Comparison of ENCODE assay signal across 16 cellular contexts in genomic region chr1:245370905-245371581, GRCh38.
DNase-seq lines count a peak whose midpoint lies in the region; ATAC-seq and TF ChIP-seq lines count a peak whose summit lies in the region.
"Had no signal": no experiment of that assay in that cellular context is flagged by ENCODE, and none has a peak within 500 bp of the region (broad histone marks: within the 10 kb centered on the region; RNA-seq: fewer than 3 reads in every experiment).

No MANE protein-coding gene starts in this region.

- H3K4me1 ChIP-seq in BLaER1, result peaks cover 18% of the 10 kb centered on the region
- H3K4me1 ChIP-seq in adrenal gland (replicated peaks in 1 of 2), result no peaks in the 10 kb centered on the region
- H3K4me1 ChIP-seq: foreskin keratinocyte had no signal

- H3K36me3 Mint-ChIP-seq in activated CD4-positive, alpha-beta T cell treated with anti-CD3 and anti-CD28 coated beads for 36 hours (ENCODE audit: low read depth), result no peaks in the 10 kb centered on the region
- H3K36me3 Mint-ChIP-seq in activated CD4-positive, alpha-beta memory T cell treated with anti-CD3 and anti-CD28 coated beads for 36 hours, result no peaks in the 10 kb centered on the region
- H3K36me3 Mint-ChIP-seq: activated naive CD4-positive, alpha-beta T cell treated with anti-CD3 and anti-CD28 coated beads, Interleukin-2, amount 50 U/mL, for 24 hours had no signal

- H3K27ac ChIP-seq in BLaER1, result peak overlapping the region; percentile 36; the same call in 1 of the 2 replicates
- H3K27ac ChIP-seq in adrenal gland, result no peak overlapping the region
- H3K27ac ChIP-seq: foreskin keratinocyte, HL-60, VCaP had no signal

- H3K9ac ChIP-seq in BLaER1, result no peak overlapping the region

- H3K27me3 ChIP-seq in BLaER1 (no peaks in the 10 kb centered on the region), adrenal gland (no peaks in the 10 kb centered on the region)
- H3K27me3 ChIP-seq: foreskin keratinocyte had no signal

- no peaks in the 10 kb centered on the region for H3K4me1 Mint-ChIP-seq in activated CD4-positive, alpha-beta T cell treated with anti-CD3 and anti-CD28 coated beads for 36 hours
- H3K4me1 Mint-ChIP-seq in activated CD4-positive, alpha-beta memory T cell treated with anti-CD3 and anti-CD28 coated beads for 36 hours (ENCODE audit: low read depth), result no peaks in the 10 kb centered on the region
- H3K4me1 Mint-ChIP-seq: activated naive CD4-positive, alpha-beta T cell treated with anti-CD3 and anti-CD28 coated beads, Interleukin-2, amount 50 U/mL, for 24 hours had no signal

- no peaks in the 10 kb centered on the region for H3K36me3 ChIP-seq in BLaER1
- H3K36me3 ChIP-seq in adrenal gland (replicated peaks in 1 of 2), result no peaks in the 10 kb centered on the region

- H3K27me3 Mint-ChIP-seq in activated CD4-positive, alpha-beta T cell treated with anti-CD3 and anti-CD28 coated beads for 36 hours, result no peaks in the 10 kb centered on the region
- H3K27me3 Mint-ChIP-seq in activated CD4-positive, alpha-beta memory T cell treated with anti-CD3 and anti-CD28 coated beads for 36 hours, result peaks cover under 1% of the 10 kb centered on the region
- H3K27me3 Mint-ChIP-seq: activated naive CD4-positive, alpha-beta T cell treated with anti-CD3 and anti-CD28 coated beads, Interleukin-2, amount 50 U/mL, for 24 hours had no signal

- no peak overlapping the region for H3K4me3 Mint-ChIP-seq in activated CD4-positive, alpha-beta T cell treated with anti-CD3 and anti-CD28 coated beads for 36 hours
- H3K4me3 Mint-ChIP-seq in activated CD4-positive, alpha-beta memory T cell treated with anti-CD3 and anti-CD28 coated beads for 36 hours, result no peak overlapping the region
- H3K4me3 Mint-ChIP-seq: activated naive CD4-positive, alpha-beta T cell treated with anti-CD3 and anti-CD28 coated beads, Interleukin-2, amount 50 U/mL, for 24 hours had no signal

- no peaks in the 10 kb centered on the region for H4K20me1 ChIP-seq in BLaER1

- peaks cover 17% of the 10 kb centered on the region for H3K9me3 ChIP-seq in BLaER1
- H3K9me3 ChIP-seq in adrenal gland (replicated peaks in 1 of 3), result no peaks in the 10 kb centered on the region

- POLR2A ChIA-PET in activated CD4-positive, alpha-beta T cell treated with anti-CD3 and anti-CD28 coated beads for 36 hours (lab: Charles Lee), result no interaction called here
- POLR2A ChIA-PET in activated CD4-positive, alpha-beta memory T cell treated with anti-CD3 and anti-CD28 coated beads for 36 hours (lab: Charles Lee), result interaction anchor here (0.6 kb wide), 1 partner anchor 465 kb away, joined by 5 read pairs; no protein-coding TSS in a partner anchor

- peak overlapping the region; percentile 84 for H3K4me2 ChIP-seq in BLaER1

- H3K9me3 Mint-ChIP-seq in activated CD4-positive, alpha-beta T cell treated with anti-CD3 and anti-CD28 coated beads for 36 hours (ENCODE audit: low read depth), result no peaks in the 10 kb centered on the region
- H3K9me3 Mint-ChIP-seq in activated CD4-positive, alpha-beta memory T cell treated with anti-CD3 and anti-CD28 coated beads for 36 hours, result no peaks in the 10 kb centered on the region
- H3K9me3 Mint-ChIP-seq: activated naive CD4-positive, alpha-beta T cell treated with anti-CD3 and anti-CD28 coated beads, Interleukin-2, amount 50 U/mL, for 24 hours had no signal

- no peak for ATAC-seq in activated CD4-positive, alpha-beta T cell treated with anti-CD3 and anti-CD28 coated beads for 36 hours
- ATAC-seq: foreskin keratinocyte had no signal

- H3K4me3 ChIP-seq in BLaER1, result no peak overlapping the region
- no peak overlapping the region for H3K4me3 ChIP-seq in adrenal gland

- intact Hi-C loops in adrenal gland (cut with DNase I), result loop anchor here (10.0 kb wide), 1 partner anchor 216 kb away; the partner anchor contains the start of gene KIF26B (in 2 of the 2)
- intact Hi-C loops in activated CD4-positive, alpha-beta T cell treated with anti-CD3 and anti-CD28 coated beads for 36 hours (cut with DNase I, micrococcal nuclease), result no loop called here
- intact Hi-C loops in activated CD4-positive, alpha-beta memory T cell treated with anti-CD3 and anti-CD28 coated beads for 36 hours (cut with micrococcal nuclease), result no loop called here

- CTCF ChIA-PET in activated CD4-positive, alpha-beta T cell treated with anti-CD3 and anti-CD28 coated beads for 36 hours (lab: Charles Lee), result no interaction called here
- CTCF ChIA-PET in activated CD4-positive, alpha-beta memory T cell treated with anti-CD3 and anti-CD28 coated beads for 36 hours (lab: Charles Lee), result no interaction called here

- TF ChIP-seq CTCF in adrenal gland (IDR thresholded peaks at IDR 0.05), result no peak

- no peak for TF ChIP-seq POLR2A in adrenal gland (IDR thresholded peaks at IDR 0.05)

- 70 to 74% (median 71%) methylated on average over 11 to 18 of the region's 18 CpGs for WGBS in adrenal gland, 4 donors

- peak; percentile 57 for DNase-seq in NCI-H1092 (lab: John Stamatoyannopoulos, UW)
- peak in 4 of 7 donors; percentile 9 to 76 (median 19) for DNase-seq in adrenal gland
- peak; percentile 64 for DNase-seq in kidney glomerular epithelial cell (lab: John Stamatoyannopoulos, UW)
- no peak for DNase-seq in activated CD4-positive, alpha-beta T cell treated with anti-CD3 and anti-CD28 coated beads for 36 hours
- DNase-seq in activated CD4-positive, alpha-beta memory T cell treated with anti-CD3 and anti-CD28 coated beads for 36 hours, result no peak
- no peak for DNase-seq in globus pallidus (ENCODE audit: low spot score)
- no peak for DNase-seq in Ammon's horn (ENCODE audit: low spot score)
- DNase-seq: DND-41, foreskin keratinocyte, HCEC 1CT, Karpas-422, NCI-H1930 had no signal

- no peak overlapping the region for H3K27ac Mint-ChIP-seq in activated CD4-positive, alpha-beta T cell treated with anti-CD3 and anti-CD28 coated beads for 36 hours
- no peak overlapping the region for H3K27ac Mint-ChIP-seq in activated CD4-positive, alpha-beta memory T cell treated with anti-CD3 and anti-CD28 coated beads for 36 hours
- H3K27ac Mint-ChIP-seq: activated naive CD4-positive, alpha-beta T cell treated with anti-CD3 and anti-CD28 coated beads, Interleukin-2, amount 50 U/mL, for 24 hours had no signal

Comparison
In these comparisons a context has a peak if more than half of its experiments do, and no peak if none do; other contexts are left out.
1. DNase-seq: peak in NCI-H1092 (single experiment), adrenal gland (4 of 7) and kidney glomerular epithelial cell (single experiment); none in activated CD4-positive, alpha-beta T cell treated with anti-CD3 and anti-CD28 coated beads for 36 hours (single experiment), activated CD4-positive, alpha-beta memory T cell treated with anti-CD3 and anti-CD28 coated beads for 36 hours (single experiment), globus pallidus (single experiment) and Ammon's horn (single experiment).
2. intact Hi-C loops: an anchor here in adrenal gland (10.0 kb wide); none called in activated CD4-positive, alpha-beta T cell treated with anti-CD3 and anti-CD28 coated beads for 36 hours and activated CD4-positive, alpha-beta memory T cell treated with anti-CD3 and anti-CD28 coated beads for 36 hours.